In the genomic region with DNA sequence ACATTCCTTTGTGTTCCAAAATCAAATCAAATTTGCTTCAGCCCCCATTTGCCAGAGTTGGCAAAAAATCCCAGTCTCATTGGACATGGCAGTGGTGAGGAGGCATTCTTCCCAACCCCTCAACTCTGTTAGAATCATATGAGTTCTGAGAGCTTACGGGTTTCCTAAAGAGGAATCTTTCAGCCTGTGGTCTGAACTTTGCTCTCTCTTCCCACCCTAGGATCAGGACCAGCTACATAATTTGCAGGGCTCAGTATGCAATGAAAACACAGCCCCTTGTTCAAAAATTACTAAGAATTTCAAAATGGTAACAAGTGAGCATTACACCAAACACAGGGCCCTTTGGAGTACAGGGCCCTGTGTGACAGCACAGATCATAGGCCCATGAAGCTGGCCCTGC, we compare ENCODE assay signal across 8 cellular contexts.
"Had no signal": no experiment of that assay in that cellular context is flagged by ENCODE, and none has a peak within 500 bp of the region (broad histone marks: within the 10 kb centered on the region; RNA-seq: fewer than 3 reads in every experiment).

No MANE protein-coding gene starts in this region.

- ATAC-seq: GM23338 had no signal

- H3K27me3 Mint-ChIP-seq: IgD-negative memory B cell had no signal

- H3K4me1 Mint-ChIP-seq: GM23338, H9, IgD-negative memory B cell had no signal

- H3K4me3 ChIP-seq: GM23338 had no signal

- H3K27ac Mint-ChIP-seq: GM23338, IgD-negative memory B cell had no signal

- H3K4me2 ChIP-seq: GM23338 had no signal

- DNase-seq: H9, HCEC 1CT, KBM-7 had no signal

- FAIRE-seq: H1, H54, HTR-8/SVneo had no signal

- H3K4me3 Mint-ChIP-seq: GM23338, H9, IgD-negative memory B cell had no signal

- H3K9me3 Mint-ChIP-seq: IgD-negative memory B cell had no signal

- H2AFZ ChIP-seq: GM23338 had no signal
